ENCODE assay signal across 8 cellular contexts in genomic region chr1:37692078-37692833, GRCh38. TPM values are rescaled to one million over a fixed set of nuclear protein-coding genes. Genes with fewer than 3 reads are reported as not detected.
DNase-seq lines count a peak whose midpoint lies in the region; ATAC-seq and TF ChIP-seq lines count a peak whose summit lies in the region.

CDCA8 (plus strand) TSS chr1:37692516; CDS start chr1:37692691, 175 bp downstream.

- H2AFZ ChIP-seq in hepatocyte: peak within 1 kb of the TSS; percentile 78

- H3K9me2 ChIP-seq in hepatocyte (replicated peaks; ENCODE audit: insufficient read depth): no peaks in the 10 kb centered on the region

- peak; percentile 81 for TF ChIP-seq CTCF in 22Rv1 (IDR thresholded peaks at IDR 0.05)
- TF ChIP-seq CTCF in hepatocyte (IDR thresholded peaks at IDR 0.05; ENCODE audit: poor library complexity): peak; percentile 82

- peak within 1 kb of the TSS; percentile 64 for H3K4me3 ChIP-seq in hepatocyte

- no peaks in the 10 kb centered on the region for H4K20me1 ChIP-seq in hepatocyte (ENCODE audit: insufficient read depth, poor library complexity, severe bottlenecking)

- H3K27ac ChIP-seq in 22Rv1 (peak within 1 kb of the TSS; percentile 83), hepatocyte (peak within 1 kb of the TSS; percentile 44)

- no peaks in the 10 kb centered on the region for H3K9me3 ChIP-seq in hepatocyte (ENCODE audit: low read depth)

- DNase-seq in NCI-H2081 (lab: John Stamatoyannopoulos, UW) (peak; percentile 99), T1000 (lab: John Stamatoyannopoulos, UW) (peak; percentile 96), astrocyte of the hippocampus (ENCODE audit: low read depth, low spot score) (peak; percentile 100), hepatocyte (ENCODE audit: low spot score) (peak; percentile 98), retina (peak; percentile 97)

- H3K27me3 ChIP-seq in hepatocyte: no peaks in the 10 kb centered on the region

- peak within 1 kb of the TSS; percentile 91 for H3K4me2 ChIP-seq in hepatocyte

- peaks cover 16% of the 10 kb centered on the region for H3K4me1 ChIP-seq in hepatocyte (ENCODE audit: insufficient read depth)

- peaks cover 34% of the 10 kb centered on the region for H3K79me2 ChIP-seq in hepatocyte

- 3% methylated on average over 45 of the region's 54 CpGs for WGBS in hepatocyte (ENCODE audit: low lambda C conversion rate, missing lambda C conversion rate)

- ATAC-seq in GM18511 (IDR thresholded peaks at IDR 0.05; ENCODE audit: unreplicated experiment) (peak; percentile 84), HG03039 (IDR thresholded peaks at IDR 0.05; ENCODE audit: unreplicated experiment) (peak; percentile 77)

- no peaks in the 10 kb centered on the region for H3K36me3 ChIP-seq in hepatocyte (replicated peaks; ENCODE audit: insufficient read depth, low read depth)

RNA-seq across cellular contexts. Expression of gene CDCA8, which starts in this region (rescaled TPM):
- total RNA-seq in hepatocyte: 4.1 and 4.3 TPM in 2 replicates
- polyA plus RNA-seq in hepatocyte: 5.4 and 5.7 TPM in 2 replicates

Comparison
In these comparisons a context has a peak if more than half of its experiments do, and no peak if none do; other contexts are left out.
1. Peak in every context shown above with its lines: DNase-seq, ATAC-seq, H3K4me3 ChIP-seq and H3K27ac ChIP-seq.